ENCODE assay signal across 22 cellular contexts in the genomic region with DNA sequence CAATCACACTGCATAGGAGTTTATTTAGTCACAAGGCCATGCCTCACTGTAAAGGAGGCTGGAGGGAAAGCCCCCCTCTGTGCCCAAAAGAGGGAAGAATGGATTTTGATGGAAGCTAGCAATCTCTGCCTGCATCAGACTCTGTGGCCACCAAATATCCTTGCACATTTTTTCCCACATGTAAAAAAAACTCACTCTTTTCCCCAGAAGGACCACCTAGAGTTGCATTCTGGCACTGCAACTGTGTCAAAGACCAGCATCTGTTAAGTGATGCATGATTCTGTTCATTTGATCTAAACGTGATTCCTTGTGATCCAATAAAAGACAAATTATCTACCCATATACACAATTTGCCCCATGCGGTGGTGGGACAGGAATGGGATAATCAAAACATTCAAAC. TPM values are rescaled to one million over a fixed set of nuclear protein-coding genes. Genes with fewer than 3 reads are reported as not detected.
DNase-seq lines count a peak whose midpoint lies in the region; ATAC-seq and TF ChIP-seq lines count a peak whose summit lies in the region.
"Had no signal": no experiment of that assay in that cellular context is flagged by ENCODE, and none has a peak within 500 bp of the region (broad histone marks: within the 10 kb centered on the region; RNA-seq: fewer than 3 reads in every experiment).

No MANE protein-coding gene starts in this region.

- H3K79me1 ChIP-seq in H9 (ENCODE audit: insufficient read depth, low read depth, low read length, poor library complexity, severe bottlenecking) = no peaks in the 10 kb centered on the region

- H3K27ac ChIP-seq in A673 (ENCODE audit: low read depth, low read length, poor library complexity, severe bottlenecking) = no peak overlapping the region
- no peak overlapping the region for H3K27ac ChIP-seq in H9 (ENCODE audit: insufficient read length, low read depth, low read length)
- no peak overlapping the region for H3K27ac ChIP-seq in brain microvascular endothelial cell
- H3K27ac ChIP-seq in psoas muscle = no peak overlapping the region
- H3K27ac ChIP-seq: esophagus squamous epithelium, KMS-11, right lobe of liver, transverse colon had no signal

- H3K4me3 ChIP-seq in A673 (ENCODE audit: low read depth, low read length, poor library complexity, severe bottlenecking) = no peak overlapping the region
- H3K4me3 ChIP-seq in brain microvascular endothelial cell (ENCODE audit: low read depth, low read length) = no peak overlapping the region
- no peak overlapping the region for H3K4me3 ChIP-seq in kidney epithelial cell (ENCODE audit: low read depth, low read length)
- H3K4me3 ChIP-seq in psoas muscle = no peak overlapping the region
- H3K4me3 ChIP-seq in mucosa of descending colon = no peak overlapping the region
- H3K4me3 ChIP-seq: esophagus squamous epithelium, right lobe of liver, transverse colon had no signal

- POLR2A ChIA-PET in A673 (lab: Charles Lee; ENCODE audit: low non-redundant PET) = no interaction called here

- WGBS in H9 (ENCODE audit: extremely low coverage, insufficient read length, low lambda C conversion rate) = no CpG with 5 or more reads among the region's 2 CpGs
- WGBS in psoas muscle, 3 donors = 66 to 86% (median 68%) methylated on average over 2 of the region's 2 CpGs

- H3K79me2 ChIP-seq in H9 (ENCODE audit: insufficient read depth, low read length) = no peaks in the 10 kb centered on the region

- H3K27me3 Mint-ChIP-seq in H9 (ENCODE audit: low read depth) = no peaks in the 10 kb centered on the region

- H2BK120ac ChIP-seq in H9 (ENCODE audit: low read depth, low read length, poor library complexity, severe bottlenecking) = no peak overlapping the region

- H2BK5ac ChIP-seq in H9 (ENCODE audit: insufficient read length, low read length) = no peak overlapping the region

- H2AK5ac ChIP-seq in H9 (ENCODE audit: insufficient read length, low read length) = no peak overlapping the region

- no peak overlapping the region for H3T11ph ChIP-seq in H9 (ENCODE audit: low read length)

- ATAC-seq in GM21390 (IDR thresholded peaks at IDR 0.05; ENCODE audit: unreplicated experiment) (no peak), psoas muscle (no peak), mucosa of descending colon (no peak)
- ATAC-seq: right lobe of liver had no signal

- peaks cover 3 to 4% of the 10 kb centered on the region in 2 experiments; a peak in 1 of 4 replicates for H3K4me1 Mint-ChIP-seq in H9

- H3K4me3 Mint-ChIP-seq in H9 = no peak overlapping the region
- H3K4me3 Mint-ChIP-seq: activated T-cell treated with anti-CD3 and anti-CD28 coated beads, Interleukin-2, amount 50 U/mL, for 24 hours had no signal

- H3K27ac Mint-ChIP-seq in H9 = no peak overlapping the region
- H3K27ac Mint-ChIP-seq: activated T-cell treated with anti-CD3 and anti-CD28 coated beads, Interleukin-2, amount 50 U/mL, for 24 hours had no signal

- H3K4ac ChIP-seq in H9 (ENCODE audit: low read depth, low read length) = no peak overlapping the region

- CTCF ChIA-PET in A673 (lab: Charles Lee) = no interaction called here

- no peak overlapping the region for H2BK20ac ChIP-seq in H9 (ENCODE audit: low read depth, low read length, poor library complexity, severe bottlenecking)

- H4K20me1 ChIP-seq in H9 (ENCODE audit: control insufficient read depth, insufficient read depth, insufficient read length) = no peaks in the 10 kb centered on the region

- no TSS peak for BruUV-seq in A673 (replicated peaks; lab: Mats Ljungman, UMichigan)

- no peak overlapping the region for H3K4me2 ChIP-seq in H9 (ENCODE audit: insufficient read depth, insufficient read length, low read length)
- H3K4me2 ChIP-seq: KMS-11 had no signal

- H2BK12ac ChIP-seq in H9 (ENCODE audit: insufficient read length, low read depth, low read length) = no peak overlapping the region

- H3K23ac ChIP-seq in H9 (ENCODE audit: insufficient read length, low read depth, low read length) = no peak overlapping the region

- no peaks in the 10 kb centered on the region for H3K9me3 ChIP-seq in A673 (ENCODE audit: low read depth, low read length, poor library complexity, severe bottlenecking)
- H3K9me3 ChIP-seq in H9 (ENCODE audit: control insufficient read depth, low read depth, low read length) = no peaks in the 10 kb centered on the region
- H3K9me3 ChIP-seq in psoas muscle = no peaks in the 10 kb centered on the region
- no peaks in the 10 kb centered on the region for H3K9me3 ChIP-seq in mucosa of descending colon
- H3K9me3 ChIP-seq: esophagus squamous epithelium, right lobe of liver, transverse colon had no signal

- intact Hi-C loops in A673 (cut with micrococcal nuclease; ENCODE audit: unreplicated experiment) (no loop called here), psoas muscle (cut with DNase I) (no loop called here), mucosa of descending colon (cut with DNase I, micrococcal nuclease) (no loop called here)

- H3K56ac ChIP-seq in H9 (ENCODE audit: insufficient read length, low read depth, low read length) = no peak overlapping the region

- H3K18ac ChIP-seq in H9 (ENCODE audit: insufficient read length, low read depth, low read length) = no peak overlapping the region

- no peak overlapping the region for H3K14ac ChIP-seq in H9 (ENCODE audit: insufficient read depth, low read length)

- H3K23me2 ChIP-seq in H9 (ENCODE audit: insufficient read length, low read depth, low read length, poor library complexity, severe bottlenecking) = no peaks in the 10 kb centered on the region

- H3K36me3 Mint-ChIP-seq in H9 (ENCODE audit: insufficient read depth in 1 of 3, low read depth in 3 of 3) = peaks cover 0 to 2% (median 0%) of the 10 kb centered on the region in 3 experiments; a peak in 1 of 7 replicates

- H4K8ac ChIP-seq in H9 (replicated peaks; ENCODE audit: insufficient read length, low read depth, low read length) = no peak overlapping the region

- no peak overlapping the region for H3K9ac ChIP-seq in H9 (ENCODE audit: extremely low read depth, insufficient read length, low read length)
- H3K9ac ChIP-seq: KMS-11 had no signal

- H2AFZ ChIP-seq in H9 (ENCODE audit: low read length) = no peak overlapping the region

- H3K27me3 ChIP-seq in A673 (replicated peaks; ENCODE audit: insufficient read depth, low read depth, low read length, poor library complexity) (no peaks in the 10 kb centered on the region), H9 (ENCODE audit: insufficient read depth, low read length) (no peaks in the 10 kb centered on the region), brain microvascular endothelial cell (replicated peaks) (no peaks in the 10 kb centered on the region), kidney epithelial cell (ENCODE audit: control insufficient read depth, insufficient read depth, low read length) (no peaks in the 10 kb centered on the region), psoas muscle (ENCODE audit: insufficient read depth in 3 of 3, low read length in 2 of 3) (peaks cover 0 to 4% (median 2%) of the 10 kb centered on the region in 3 donors)
- H3K27me3 ChIP-seq: esophagus squamous epithelium, right lobe of liver, transverse colon had no signal

- H4K5ac ChIP-seq in H9 (ENCODE audit: insufficient read length, low read depth, low read length) = no peak overlapping the region

- DNase-seq in A673 (ENCODE audit: low spot score) (no peak), H9 (no peak), brain microvascular endothelial cell (no peak), kidney epithelial cell (ENCODE audit: low read depth) (no peak), psoas muscle (no peak), mucosa of descending colon (no peak), midbrain (lab: John Stamatoyannopoulos, UW) (no peak)
- DNase-seq: activated naive CD4-positive, alpha-beta T cell; activated T-cell treated with anti-CD3 and anti-CD28 coated beads, Interleukin-2, amount 50 U/mL, for 24 hours; amniotic stem cell; esophagus squamous epithelium; HCEC 1CT; NCI-H146; NCI-H774; right lobe of liver; Right ventricle myocardium superior; stimulated activated CD4-positive, alpha-beta T cell treated with anti-CD3 and anti-CD28 coated beads, Interleukin-15, amount 100 ng/mL, for 24 hours; stimulated activated CD8-positive, alpha-beta memory T cell treated with anti-CD3 and anti-CD28 coated beads, Interleukin-4, amount 100 ng/mL, for 48 hours; transverse colon had no signal

- no peaks in the 10 kb centered on the region for H3K36me3 ChIP-seq in A673 (ENCODE audit: insufficient read depth, low read length, poor library complexity, severe bottlenecking)
- no peaks in the 10 kb centered on the region for H3K36me3 ChIP-seq in brain microvascular endothelial cell (replicated peaks)
- H3K36me3 ChIP-seq in kidney epithelial cell (ENCODE audit: control insufficient read depth, insufficient read depth, low read length) = no peaks in the 10 kb centered on the region
- no peaks in the 10 kb centered on the region for H3K36me3 ChIP-seq in psoas muscle (ENCODE audit: insufficient read depth in 1 of 2, low read depth in 1 of 2)
- no peaks in the 10 kb centered on the region for H3K36me3 ChIP-seq in mucosa of descending colon (ENCODE audit: low read depth)
- H3K36me3 ChIP-seq: esophagus squamous epithelium, right lobe of liver, transverse colon had no signal

- H4K91ac ChIP-seq in H9 (ENCODE audit: insufficient read length, low read depth, low read length) = no peak overlapping the region

- no peaks in the 10 kb centered on the region for H3K4me1 ChIP-seq in A673 (ENCODE audit: insufficient read depth, low read length, poor library complexity, severe bottlenecking)
- no peaks in the 10 kb centered on the region for H3K4me1 ChIP-seq in H9 (ENCODE audit: insufficient read depth, low read length)
- no peaks in the 10 kb centered on the region for H3K4me1 ChIP-seq in psoas muscle
- H3K4me1 ChIP-seq in mucosa of descending colon (ENCODE audit: low read depth) = no peaks in the 10 kb centered on the region
- H3K4me1 ChIP-seq: right lobe of liver, transverse colon had no signal

- TF ChIP-seq CTCF in A673 (conservative IDR thresholded peaks at IDR 0.05; ENCODE audit: low read depth, low read length) = 0 out of 2 replicates have a peak, but pooled peaks have one; percentile 36
- TF ChIP-seq CTCF in H9 (conservative IDR thresholded peaks at IDR 0.05) = peak; percentile 52
- peak; percentile 49 for TF ChIP-seq CTCF in brain microvascular endothelial cell (IDR thresholded peaks at IDR 0.05; ENCODE audit: low read depth, low read length, missing control alignments)
- peak; percentile 3 for TF ChIP-seq CTCF in kidney epithelial cell (IDR thresholded peaks at IDR 0.05; ENCODE audit: insufficient read depth, low read length, poor library complexity, severe bottlenecking)
- TF ChIP-seq CTCF in psoas muscle (IDR thresholded peaks at IDR 0.05) = no peak
- TF ChIP-seq CTCF in mucosa of descending colon (IDR thresholded peaks at IDR 0.05) = no peak

- H3K9me3 Mint-ChIP-seq in H9 = no peaks in the 10 kb centered on the region
- H3K9me3 Mint-ChIP-seq: activated T-cell treated with anti-CD3 and anti-CD28 coated beads, Interleukin-2, amount 50 U/mL, for 24 hours had no signal

- H2BK15ac ChIP-seq in H9 (ENCODE audit: low read depth, low read length) = no peak overlapping the region

- in situ Hi-C loops in brain microvascular endothelial cell (cut with HindIII; ENCODE audit: low pct_ligation_motif_present, low sequenced_read_pairs) = no loop called here

RNA-seq across cellular contexts. Expression of gene RHOJ, which starts 8.0 kb away (rescaled TPM):
- 23.8 and 30.2 TPM in 2 replicates for total RNA-seq in A673 (2021)
- not detected in 2 replicates for total RNA-seq in H9 (2021)
- total RNA-seq in kidney epithelial cell = 0.21 and 0.54 TPM in 2 replicates
- total RNA-seq in psoas muscle = 1 to 10 TPM; 3.2 to 7.5 (median 4.9) TPM
- 1 to 10 TPM; 2.2 to 3.7 (median 3.0) TPM for polyA plus RNA-seq in psoas muscle
- total RNA-seq in mucosa of descending colon = 10 to 100 TPM in 1 of 3 donors, 1 to 10 TPM in 2; 3.3 to 19.1 (median 6.4) TPM
- total RNA-seq: HT-29 had no signal

Comparison
In these comparisons a context has a peak if more than half of its experiments do, and no peak if none do; other contexts are left out.
1. CTCF ChIP-seq: peak in A673 (single experiment), H9 (single experiment), brain microvascular endothelial cell (single experiment) and kidney epithelial cell (single experiment); none in psoas muscle (single experiment) and mucosa of descending colon (single experiment).